ENCODE assay signal across 9 cellular contexts in genomic region chr15:60391722-60392340, GRCh38. TPM values are rescaled to one million over a fixed set of nuclear protein-coding genes. Genes with fewer than 3 reads are reported as not detected.
DNase-seq lines count a peak whose midpoint lies in the region; ATAC-seq and TF ChIP-seq lines count a peak whose summit lies in the region.
"Had no signal": no experiment of that assay in that cellular context is flagged by ENCODE, and none has a peak within 500 bp of the region (broad histone marks: within the 10 kb centered on the region; RNA-seq: fewer than 3 reads in every experiment).

No MANE protein-coding gene starts in this region.

- POLR2A ChIA-PET in CD4-positive, alpha-beta memory T cell (lab: Charles Lee; ENCODE audit: partially characterized antibody) = no interaction called here

- peak overlapping the region in 5 of 8 donors; percentile 7 to 50 (median 22) for H3K4me3 Mint-ChIP-seq in CD4-positive, alpha-beta memory T cell

- H3K4me1 Mint-ChIP-seq in CD4-positive, alpha-beta memory T cell = peaks cover 60 to 94% (median 78%) of the 10 kb centered on the region in 4 donors

- no peaks in the 10 kb centered on the region for H3K27me3 ChIP-seq in CD4-positive, alpha-beta memory T cell (ENCODE audit: insufficient read depth, low read length)
- H3K27me3 ChIP-seq in RWPE2 (ENCODE audit: insufficient read depth, poor library complexity, severe bottlenecking) (no peaks in the 10 kb centered on the region), esophagus muscularis mucosa (no peaks in the 10 kb centered on the region), psoas muscle (ENCODE audit: insufficient read depth in 3 of 3, low read length in 2 of 3) (no peaks in the 10 kb centered on the region)

- no peak overlapping the region for H3K27ac ChIP-seq in CD4-positive, alpha-beta memory T cell (ENCODE audit: low read depth, low read length)
- H3K27ac ChIP-seq in RWPE2 (ENCODE audit: poor library complexity, severe bottlenecking) (peak overlapping the region; percentile 99), esophagus muscularis mucosa (replicated peaks in 1 of 4) (peak overlapping the region; percentile 92 to 96 (median 94)), psoas muscle (peak overlapping the region; percentile 93)

- no peak for TF ChIP-seq EP300 in esophagus muscularis mucosa (IDR thresholded peaks at IDR 0.05)

- peaks cover 14 to 21% of the 10 kb centered on the region in 2 donors for H3K36me3 Mint-ChIP-seq in CD4-positive, alpha-beta memory T cell

- no peaks in the 10 kb centered on the region for H3K27me3 Mint-ChIP-seq in CD4-positive, alpha-beta memory T cell

- TF ChIP-seq POLR2A in esophagus muscularis mucosa (IDR thresholded peaks at IDR 0.05; ENCODE audit: low read depth) = no peak

- intact Hi-C loops in CD4-positive, alpha-beta memory T cell (cut with micrococcal nuclease) = loop anchor here (5.0 to 10.0 kb wide), 2 partner anchors 60 to 193 kb away; no protein-coding TSS in a partner anchor
- intact Hi-C loops in esophagus muscularis mucosa (cut with DNase I) (no loop called here), psoas muscle (cut with DNase I) (no loop called here)

- no peaks in the 10 kb centered on the region for H3K9me3 Mint-ChIP-seq in CD4-positive, alpha-beta memory T cell

- H3K36me3 ChIP-seq in CD4-positive, alpha-beta memory T cell (ENCODE audit: insufficient read depth, low read length) = no peaks in the 10 kb centered on the region
- H3K36me3 ChIP-seq in RWPE2 (ENCODE audit: low read depth) (peaks cover 96% of the 10 kb centered on the region), esophagus muscularis mucosa (peaks cover 0 to 19% (median 2%) of the 10 kb centered on the region in 4 donors), psoas muscle (ENCODE audit: insufficient read depth in 1 of 2, low read depth in 1 of 2) (peaks cover 23 to 32% of the 10 kb centered on the region in 2 donors)

- TF ChIP-seq CTCF in RWPE2 (IDR thresholded peaks at IDR 0.05; ENCODE audit: poor library complexity, severe bottlenecking) (no peak), esophagus muscularis mucosa (IDR thresholded peaks at IDR 0.05) (no peak), psoas muscle (IDR thresholded peaks at IDR 0.05) (no peak)

- 49% methylated on average over 4 of the region's 4 CpGs for WGBS in esophagus muscularis mucosa
- WGBS in psoas muscle, 3 donors = 33 to 49% (median 37%) methylated on average over 4 of the region's 4 CpGs

- ATAC-seq in RWPE2 (ENCODE audit: low read depth) (no peak), psoas muscle (no peak), HG02970 (IDR thresholded peaks at IDR 0.05; ENCODE audit: low FRiP score, unreplicated experiment) (no peak)

- no peak for DNase-seq in CD4-positive, alpha-beta memory T cell
- DNase-seq in RWPE2 (ENCODE audit: low spot score) = no peak
- no peak for DNase-seq in esophagus muscularis mucosa (ENCODE audit: extremely low spot score)
- DNase-seq in psoas muscle = no peak
- DNase-seq in stimulated activated CD4-positive, alpha-beta T cell treated with anti-CD3 and anti-CD28 coated beads, Interleukin-2, amount 100 ng/mL, for 24 hours = no peak
- DNase-seq in amniotic stem cell (lab: John Stamatoyannopoulos, UW) = no peak
- no peak for DNase-seq in SKM-1 treated with dmso at 0.1 percent for 144 hours (lab: John Stamatoyannopoulos, UW; ENCODE audit: unreplicated experiment)
- DNase-seq: activated CD4-positive, CD25-positive, alpha-beta regulatory T cell had no signal

- CTCF ChIA-PET in CD4-positive, alpha-beta memory T cell (lab: Charles Lee; ENCODE audit: partially characterized antibody) = interaction anchor here (1.0 kb wide), 1 partner anchor 18 kb away, joined by 3 read pairs; no protein-coding TSS in a partner anchor

- no peak overlapping the region for H3K4me3 ChIP-seq in CD4-positive, alpha-beta memory T cell (ENCODE audit: low read length in 2 of 2)
- peak overlapping the region; percentile 8 for H3K4me3 ChIP-seq in RWPE2 (ENCODE audit: severe bottlenecking)
- peak overlapping the region in 1 of 4 donors; percentile 13 for H3K4me3 ChIP-seq in esophagus muscularis mucosa
- H3K4me3 ChIP-seq in psoas muscle = peak overlapping the region; percentile 80

- H3K9me3 ChIP-seq in CD4-positive, alpha-beta memory T cell (ENCODE audit: control insufficient read depth in 1 of 2, low read length in 2 of 2) = no peaks in the 10 kb centered on the region
- H3K9me3 ChIP-seq in RWPE2 (ENCODE audit: severe bottlenecking) (no peaks in the 10 kb centered on the region), esophagus muscularis mucosa (no peaks in the 10 kb centered on the region), psoas muscle (no peaks in the 10 kb centered on the region)

- H3K27ac Mint-ChIP-seq in CD4-positive, alpha-beta memory T cell = peak overlapping the region; percentile 16 to 90 (median 78)

- peaks cover 90% of the 10 kb centered on the region for H3K4me1 ChIP-seq in CD4-positive, alpha-beta memory T cell (ENCODE audit: insufficient read depth, low read length)
- H3K4me1 ChIP-seq in RWPE2 (ENCODE audit: insufficient read depth, poor library complexity, severe bottlenecking) = peaks cover 69% of the 10 kb centered on the region
- H3K4me1 ChIP-seq in esophagus muscularis mucosa = peaks cover 72 to 97% (median 86%) of the 10 kb centered on the region in 4 donors
- peaks cover 81% of the 10 kb centered on the region for H3K4me1 ChIP-seq in psoas muscle

RNA-seq across cellular contexts. Expression of gene ANXA2, which starts 6.0 kb away (rescaled TPM):
- total RNA-seq in CD4-positive, alpha-beta memory T cell = 100 to 1,000 TPM; 148 to 160 TPM
- polyA plus RNA-seq in CD4-positive, alpha-beta memory T cell = 100 to 1,000 TPM; 561 to 682 TPM
- total RNA-seq in esophagus muscularis mucosa (100 to 1,000 TPM; 333 to 606 (median 406) TPM), psoas muscle (100 to 1,000 TPM; 140 to 522 (median 378) TPM)
- polyA plus RNA-seq in psoas muscle = 1,000 to 10,000 TPM in 1 of 3 donors, 100 to 1,000 TPM in 2; 320 to 2,117 (median 350) TPM

Comparison
In these comparisons a context has a peak if more than half of its experiments do, and no peak if none do; other contexts are left out.
1. H3K4me3 ChIP-seq: peak in RWPE2 (single experiment) and psoas muscle (single experiment); none in CD4-positive, alpha-beta memory T cell (0 of 2).